1 cellular context compared by ENCODE assay signal in genomic region chr15:70196314-70197291, GRCh38.
A peak's percentile ranks its signal among the peaks of the same experiment; 100 is the strongest.
TF ChIP-seq lines count a peak whose summit lies in the region.

No MANE protein-coding gene starts in this region.

TF ChIP-seq in HepG2, 621 proteins besides CTCF, POLR2A, EP300 and RAD21 (continued from another document and continues in another):
- 0 out of 2 replicates have a peak, but pooled peaks have one; percentile 46 for TF ChIP-seq SNAPC4 (CRISPR knock-in tag; IDR thresholded peaks at IDR 0.05)
- no peak for TF ChIP-seq ZNF550 (CRISPR knock-in tag; IDR thresholded peaks at IDR 0.05; ENCODE audit: borderline replicate concordance)
- TF ChIP-seq ZFX (CRISPR knock-in tag; IDR thresholded peaks at IDR 0.05; ENCODE audit: low read depth): peak; percentile 56; the same call in 1 of the 2 replicates
- peak; percentile 47 for TF ChIP-seq ARID5B (CRISPR knock-in tag; IDR thresholded peaks at IDR 0.05)
- no peak for TF ChIP-seq LBX2 (CRISPR knock-in tag; IDR thresholded peaks at IDR 0.05; ENCODE audit: borderline replicate concordance)
- no peak for TF ChIP-seq PRMT3 (CRISPR knock-in tag; IDR thresholded peaks at IDR 0.05; ENCODE audit: borderline replicate concordance, low read depth)
- no peak for TF ChIP-seq CERS6 (CRISPR knock-in tag; IDR thresholded peaks at IDR 0.05)
- no peak for TF ChIP-seq KIAA2018 (CRISPR knock-in tag; IDR thresholded peaks at IDR 0.05; ENCODE audit: borderline replicate concordance)
- TF ChIP-seq ZNF224 (CRISPR knock-in tag; IDR thresholded peaks at IDR 0.05): no peak
- TF ChIP-seq ZNF784 (CRISPR knock-in tag; IDR thresholded peaks at IDR 0.05; ENCODE audit: borderline replicate concordance): no peak
- no peak for TF ChIP-seq ZNF382 (CRISPR knock-in tag; IDR thresholded peaks at IDR 0.05; ENCODE audit: borderline replicate concordance)
- no peak for TF ChIP-seq KMT2B (CRISPR knock-in tag; IDR thresholded peaks at IDR 0.05)
- TF ChIP-seq ZFAT (CRISPR knock-in tag; conservative IDR thresholded peaks at IDR 0.05): no peak
- TF ChIP-seq TFDP1 (CRISPR knock-in tag; IDR thresholded peaks at IDR 0.05; ENCODE audit: borderline replicate concordance): no peak
- TF ChIP-seq AHR (CRISPR knock-in tag; IDR thresholded peaks at IDR 0.05): no peak
- no peak for TF ChIP-seq ZNF468 (CRISPR knock-in tag; IDR thresholded peaks at IDR 0.05)
- TF ChIP-seq EZH2 (conservative IDR thresholded peaks at IDR 0.05; ENCODE audit: low read depth, low read length): no peak
- TF ChIP-seq TRAFD1 (CRISPR knock-in tag; IDR thresholded peaks at IDR 0.05; ENCODE audit: borderline replicate concordance): no peak
- TF ChIP-seq CREB1 (IDR thresholded peaks at IDR 0.05): peak; percentile 52; the same call in 1 of the 2 replicates
- TF ChIP-seq CREB1 (CRISPR knock-in tag; IDR thresholded peaks at IDR 0.05): no peak
- no peak for TF ChIP-seq ZNF629 (CRISPR knock-in tag; conservative IDR thresholded peaks at IDR 0.05)
- TF ChIP-seq ZBTB33 (CRISPR knock-in tag; IDR thresholded peaks at IDR 0.05): no peak
- 0 out of 2 replicates have a peak, but pooled peaks have one; percentile 60 for TF ChIP-seq ZSCAN29 (CRISPR knock-in tag; conservative IDR thresholded peaks at IDR 0.05)
- no peak for TF ChIP-seq HOXD1 (CRISPR knock-in tag; IDR thresholded peaks at IDR 0.05)
- TF ChIP-seq NCOA1 (CRISPR knock-in tag; IDR thresholded peaks at IDR 0.05): no peak
